ENCODE assay signal across 8 cellular contexts in the genomic region with DNA sequence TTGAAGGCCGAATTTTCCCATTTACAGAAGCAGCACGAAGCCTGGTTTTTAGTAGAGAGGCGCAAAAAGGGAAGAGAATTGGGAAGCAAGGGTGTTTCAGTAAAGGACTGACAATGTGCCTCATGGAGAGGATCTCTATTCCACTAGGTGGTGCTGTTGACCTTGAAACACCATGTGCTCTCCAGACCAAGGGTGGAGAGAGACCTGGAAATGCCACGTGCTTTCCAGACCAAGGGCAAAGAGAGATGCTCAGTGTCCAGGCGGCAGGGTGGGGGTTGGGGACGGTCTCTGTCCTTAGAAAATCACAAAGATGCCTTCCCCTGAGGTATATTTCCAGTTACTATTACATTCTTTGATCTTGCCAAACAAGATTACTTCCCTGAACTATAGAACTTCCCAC.
DNase-seq lines count a peak whose midpoint lies in the region; ATAC-seq and TF ChIP-seq lines count a peak whose summit lies in the region.

No MANE protein-coding gene starts in this region.

- TF ChIP-seq CTCF in astrocyte of the spinal cord (IDR thresholded peaks at IDR 0.05; ENCODE audit: low read depth, low read length): peak; percentile 46

- peak; percentile 60 for ATAC-seq in left lobe of liver
- ATAC-seq in GM19455 (IDR thresholded peaks at IDR 0.05; ENCODE audit: unreplicated experiment): no peak
- no peak for ATAC-seq in HG03565 (IDR thresholded peaks at IDR 0.05; ENCODE audit: unreplicated experiment)

- DNase-seq in NCI-H1694 treated with DMSO at 0.1 percent for 48 hours (lab: John Stamatoyannopoulos, UW) (peak; percentile 4), NCI-H1694 (lab: John Stamatoyannopoulos, UW) (no peak), NCI-H146 treated with DMSO at 0.1 percent for 48 hours (lab: John Stamatoyannopoulos, UW; ENCODE audit: unreplicated experiment) (peak; percentile 1), astrocyte of the spinal cord (ENCODE audit: low read depth, low spot score) (peak; percentile 49), left lobe of liver (ENCODE audit: low spot score) (no peak), germinal center (ENCODE audit: low spot score) (no peak)

- in situ Hi-C loops in astrocyte of the spinal cord (cut with HindIII; ENCODE audit: low sequenced_read_pairs): no loop called here

- H3K4me3 ChIP-seq in astrocyte of the spinal cord (ENCODE audit: low read depth, low read length): no peak overlapping the region

Comparison
In these comparisons a context has a peak if more than half of its experiments do, and no peak if none do; other contexts are left out.
1. DNase-seq: peak in NCI-H1694 treated with DMSO at 0.1 percent for 48 hours (single experiment), NCI-H146 treated with DMSO at 0.1 percent for 48 hours (single experiment) and astrocyte of the spinal cord (single experiment); none in NCI-H1694 (single experiment), left lobe of liver (single experiment) and germinal center (single experiment).